ENCODE assay signal across 8 cellular contexts in the genomic region with DNA sequence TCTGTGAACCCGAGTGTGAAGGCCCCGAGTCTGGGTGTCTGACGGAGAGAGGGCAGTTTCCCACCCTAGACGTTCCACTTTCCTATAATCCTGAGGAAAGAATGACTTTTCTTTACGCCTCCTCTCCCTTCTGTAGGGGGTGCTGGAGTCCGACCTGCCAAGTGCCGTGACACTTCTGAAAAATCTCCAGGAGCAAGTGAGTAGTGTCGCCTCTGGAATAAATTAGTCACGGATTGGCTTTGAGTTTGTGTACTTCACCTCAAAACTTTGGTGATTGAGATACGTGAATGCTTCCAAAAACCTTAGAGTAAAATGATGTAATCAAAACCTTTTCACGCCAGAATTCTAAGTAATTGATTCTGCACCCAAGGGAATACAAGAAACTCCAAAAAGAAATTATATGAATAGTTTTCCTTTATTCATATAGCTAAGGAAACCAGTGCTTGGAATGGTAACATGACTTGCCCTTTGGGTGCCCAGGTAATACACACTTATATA. TPM values are rescaled to one million over a fixed set of nuclear protein-coding genes. Genes with fewer than 3 reads are reported as not detected.
DNase-seq lines count a peak whose midpoint lies in the region; ATAC-seq and TF ChIP-seq lines count a peak whose summit lies in the region.

No MANE protein-coding gene starts in this region.

- peak overlapping the region; percentile 87 for H3K4me2 ChIP-seq in mammary epithelial cell (ENCODE audit: insufficient read depth, low read depth, low read length)

- no peaks in the 10 kb centered on the region for H4K20me1 ChIP-seq in mammary epithelial cell (ENCODE audit: insufficient read depth, low read length)

- H3K27me3 ChIP-seq in mammary epithelial cell (ENCODE audit: insufficient read depth, low read length): no peaks in the 10 kb centered on the region
- H3K27me3 ChIP-seq in muscle layer of duodenum (ENCODE audit: low read depth, low read length): no peaks in the 10 kb centered on the region

- dilution Hi-C loops in mammary epithelial cell (cut with HindIII; ENCODE audit: low sequenced_read_pairs): no loop called here

- 0% methylated on average over 5 of the region's 11 CpGs for WGBS in mammary epithelial cell (ENCODE audit: low coverage, missing lambda C conversion rate)

- intact Hi-C loops in Calu3 (cut with micrococcal nuclease; ENCODE audit: unreplicated experiment) (loop anchor here (10.0 kb wide), 1 partner anchor 205 kb away; no protein-coding TSS in a partner anchor), mammary epithelial cell (cut with micrococcal nuclease) (loop anchor here (2.0 to 5.0 kb wide), 2 partner anchors 141 to 203 kb away; no protein-coding TSS in a partner anchor), posterior vena cava (cut with DNase I) (no loop called here)

- BruUV-seq in Calu3 (replicated peaks; lab: Mats Ljungman, UMichigan) (TSS peak; percentile 84), mammary epithelial cell (replicated peaks; lab: Mats Ljungman, UMichigan) (TSS peak; percentile 77)

- H3K9me3 ChIP-seq in mammary epithelial cell (replicated peaks; ENCODE audit: insufficient read depth, low read length) (no peaks in the 10 kb centered on the region), muscle layer of duodenum (ENCODE audit: control insufficient read depth in 1 of 2, low read length in 2 of 2) (no peaks in the 10 kb centered on the region)

- H3K4me3 ChIP-seq in mammary epithelial cell (replicated peaks in 1 of 3; ENCODE audit: insufficient read depth in 1 of 3, low read depth in 2 of 3, low read length in 3 of 3) (peak overlapping the region; percentile 65 to 93 (median 90)), muscle layer of duodenum (ENCODE audit: low read depth in 1 of 2, low read length in 2 of 2) (peak overlapping the region; percentile 99 to 100)

- H3K27me3 Mint-ChIP-seq in Calu3 (ENCODE audit: unreplicated experiment): no peaks in the 10 kb centered on the region
- H3K27me3 Mint-ChIP-seq in progenitor cell of endocrine pancreas: no peaks in the 10 kb centered on the region

- no peak overlapping the region for H3K27ac Mint-ChIP-seq in Calu3 (ENCODE audit: unreplicated experiment)
- no peak overlapping the region for H3K27ac Mint-ChIP-seq in progenitor cell of endocrine pancreas

- TF ChIP-seq CTCF in Calu3 (IDR thresholded peaks at IDR 0.05; ENCODE audit: unreplicated experiment) (no peak), mammary epithelial cell (conservative IDR thresholded peaks at IDR 0.05 in 1 of 2, IDR thresholded peaks at IDR 0.05 in 1 of 2; ENCODE audit: extremely low read depth in 1 of 2, insufficient read depth in 1 of 2, low read depth in 1 of 2, low read length in 2 of 2) (no peak), progenitor cell of endocrine pancreas (IDR thresholded peaks at IDR 0.05; ENCODE audit: unreplicated experiment) (no peak)

- peak overlapping the region; percentile 97 for H2AFZ ChIP-seq in mammary epithelial cell (ENCODE audit: low read depth, low read length)

- H3K4me3 Mint-ChIP-seq in Calu3 (ENCODE audit: low read depth, unreplicated experiment) (no peak overlapping the region), progenitor cell of endocrine pancreas (ENCODE audit: low read depth) (no peak overlapping the region)

- ATAC-seq in HG02938 (IDR thresholded peaks at IDR 0.05; ENCODE audit: unreplicated experiment): peak; percentile 3

- H3K4me1 Mint-ChIP-seq in Calu3 (ENCODE audit: low read depth, unreplicated experiment): peaks cover 8% of the 10 kb centered on the region
- H3K4me1 Mint-ChIP-seq in progenitor cell of endocrine pancreas (ENCODE audit: low read depth): peaks cover 12% of the 10 kb centered on the region

- in situ Hi-C loops in mammary epithelial cell (cut with MboI; ENCODE audit: low sequenced_read_pairs in 2 of 2): no loop called here

- H3K36me3 ChIP-seq in mammary epithelial cell (ENCODE audit: insufficient read depth, low read length) (peaks cover 13% of the 10 kb centered on the region), muscle layer of duodenum (ENCODE audit: control insufficient read depth in 1 of 2, insufficient read depth in 2 of 2, low read length in 2 of 2) (peaks cover 20 to 41% of the 10 kb centered on the region in 2 donors)

- peak overlapping the region; percentile 95 for H3K9ac ChIP-seq in mammary epithelial cell (ENCODE audit: insufficient read depth, low read length)

- H3K4me1 ChIP-seq in mammary epithelial cell (ENCODE audit: insufficient read depth, low read length): peaks cover 10% of the 10 kb centered on the region
- peaks cover 4 to 19% of the 10 kb centered on the region in 2 donors for H3K4me1 ChIP-seq in muscle layer of duodenum (ENCODE audit: control insufficient read depth in 1 of 2, insufficient read depth in 2 of 2, low read length in 2 of 2)

- peaks cover 27% of the 10 kb centered on the region for H3K79me2 ChIP-seq in mammary epithelial cell (ENCODE audit: insufficient read depth, low read length)

- H3K36me3 Mint-ChIP-seq in Calu3 (ENCODE audit: insufficient read depth, unreplicated experiment) (peaks cover 33% of the 10 kb centered on the region), progenitor cell of endocrine pancreas (ENCODE audit: insufficient read depth) (peaks cover 8% of the 10 kb centered on the region)

- CTCF ChIA-PET in Calu3 (lab: Charles Lee) (no interaction called here), mammary epithelial cell (lab: Charles Lee; ENCODE audit: low non-redundant PET) (no interaction called here)

- H3K27ac ChIP-seq in mammary epithelial cell (ENCODE audit: insufficient read depth, low read depth, low read length) (peak overlapping the region; percentile 87), muscle layer of duodenum (ENCODE audit: low read length) (peak overlapping the region; percentile 97)

- H3K9me3 Mint-ChIP-seq in Calu3 (ENCODE audit: low read depth, unreplicated experiment) (no peaks in the 10 kb centered on the region), progenitor cell of endocrine pancreas (ENCODE audit: low read depth) (no peaks in the 10 kb centered on the region)

- DNase-seq in Calu3 (no peak), mammary epithelial cell (no peak), posterior vena cava (ENCODE audit: low spot score) (no peak), NCI-H1092 (lab: John Stamatoyannopoulos, UW) (no peak), foreskin melanocyte (no peak), progenitor cell of endocrine pancreas (ENCODE audit: low spot score, unreplicated experiment) (no peak)

RNA-seq across cellular contexts. Expression of gene NGDN, which starts 0.5 kb away (rescaled TPM):
- total RNA-seq in Calu3 (2022) (42.2 and 52.0 TPM in 2 replicates), mammary epithelial cell (10 to 100 TPM; 27.0 to 34.5 TPM), posterior vena cava (10 to 100 TPM; 27.8 to 28.4 TPM), progenitor cell of endocrine pancreas (45.6 and 48.6 TPM in 2 replicates)
- polyA plus RNA-seq in mammary epithelial cell: 42.0 TPM
- polyA minus RNA-seq in mammary epithelial cell: 12.9 TPM

RNA-seq across cellular contexts. Expression of gene MYH7, which starts 34.5 kb away (rescaled TPM):
- total RNA-seq in Calu3 (2022) (not detected in 2 replicates), mammary epithelial cell (not detected), posterior vena cava (not detected), progenitor cell of endocrine pancreas (not detected in 2 replicates)
- not detected for polyA plus RNA-seq in mammary epithelial cell
- polyA minus RNA-seq in mammary epithelial cell: not detected

Comparison
In these comparisons a context has a peak if more than half of its experiments do, and no peak if none do; other contexts are left out.
1. intact Hi-C loops: an anchor here in Calu3 (10.0 kb wide) and mammary epithelial cell (2.0 to 5.0 kb wide); none called in posterior vena cava.